ENCODE assay signal across 19 cellular contexts in genomic region chr22:30223303-30223702, GRCh38. TPM values are rescaled to one million over a fixed set of nuclear protein-coding genes. Genes with fewer than 3 reads are reported as not detected.
DNase-seq lines count a peak whose midpoint lies in the region; ATAC-seq and TF ChIP-seq lines count a peak whose summit lies in the region.
"Had no signal": no experiment of that assay in that cellular context is flagged by ENCODE, and none has a peak within 500 bp of the region (broad histone marks: within the 10 kb centered on the region; RNA-seq: fewer than 3 reads in every experiment).

No MANE protein-coding gene starts in this region.

- no peaks in the 10 kb centered on the region for H3K27me3 ChIP-seq in Panc1 (ENCODE audit: control insufficient read depth, insufficient read depth, low read length)

- CTCF ChIA-PET in activated naive CD4-positive, alpha-beta T cell treated with anti-CD3 and anti-CD28 coated beads, Interleukin-2, amount 10 ng/mL, durations not matched to agents 7 days and 5 days (lab: Charles Lee) = no interaction called here
- CTCF ChIA-PET in Panc1 (lab: Charles Lee) = no interaction called here

- POLR2A ChIA-PET in Panc1 (lab: Charles Lee) = no interaction called here

- H3K27ac ChIP-seq in Panc1 (ENCODE audit: low read length) = peak overlapping the region; percentile 89

- H3K9me3 Mint-ChIP-seq in activated naive CD4-positive, alpha-beta T cell treated with anti-CD3 and anti-CD28 coated beads, Interleukin-2, amount 10 ng/mL, durations not matched to agents 7 days and 5 days = no peaks in the 10 kb centered on the region
- peaks cover 0 to 5% of the 10 kb centered on the region in 2 donors for H3K9me3 Mint-ChIP-seq in activated naive CD4-positive, alpha-beta T cell treated with anti-CD3 and anti-CD28 coated beads, Interleukin-2, amount 50 U/mL, for 72 hours
- no peaks in the 10 kb centered on the region for H3K9me3 Mint-ChIP-seq in immature natural killer cell
- H3K9me3 Mint-ChIP-seq: CD8-positive, alpha-beta T cell; endodermal cell; memory B cell had no signal

- no peak for ATAC-seq in activated naive CD4-positive, alpha-beta T cell treated with anti-CD3 and anti-CD28 coated beads, Interleukin-2, amount 50 U/mL, for 72 hours
- ATAC-seq in Panc1 = peak; percentile 21; the same call in 1 of the 2 replicates
- no peak for ATAC-seq in HG02938 (IDR thresholded peaks at IDR 0.05; ENCODE audit: unreplicated experiment)
- ATAC-seq: CD8-positive, alpha-beta T cell had no signal

- no peak overlapping the region for H3K4me3 Mint-ChIP-seq in activated naive CD4-positive, alpha-beta T cell treated with anti-CD3 and anti-CD28 coated beads, Interleukin-2, amount 10 ng/mL, durations not matched to agents 7 days and 5 days
- peak overlapping the region; percentile 58 to 75 (median 65) for H3K4me3 Mint-ChIP-seq in immature natural killer cell
- H3K4me3 Mint-ChIP-seq: CD8-positive, alpha-beta T cell; endodermal cell; memory B cell had no signal

- H3K27ac Mint-ChIP-seq in activated naive CD4-positive, alpha-beta T cell treated with anti-CD3 and anti-CD28 coated beads, Interleukin-2, amount 10 ng/mL, durations not matched to agents 7 days and 5 days = peak overlapping the region; percentile 49
- peak overlapping the region in 1 of 2 donors; percentile 65 for H3K27ac Mint-ChIP-seq in activated naive CD4-positive, alpha-beta T cell treated with anti-CD3 and anti-CD28 coated beads, Interleukin-2, amount 50 U/mL, for 72 hours
- H3K27ac Mint-ChIP-seq in immature natural killer cell = peak overlapping the region; percentile 44 to 94 (median 88)
- H3K27ac Mint-ChIP-seq: endodermal cell, memory B cell had no signal

- BruUV-seq in Panc1 (replicated peaks; lab: Mats Ljungman, UMichigan) = no TSS peak

- peaks cover 37% of the 10 kb centered on the region for H3K4me1 ChIP-seq in Panc1 (ENCODE audit: control insufficient read depth, insufficient read depth, low read length)

- H3K36me3 Mint-ChIP-seq in activated naive CD4-positive, alpha-beta T cell treated with anti-CD3 and anti-CD28 coated beads, Interleukin-2, amount 10 ng/mL, durations not matched to agents 7 days and 5 days = peaks cover 3% of the 10 kb centered on the region
- H3K36me3 Mint-ChIP-seq in activated naive CD4-positive, alpha-beta T cell treated with anti-CD3 and anti-CD28 coated beads, Interleukin-2, amount 50 U/mL, for 72 hours = peaks cover 0 to 6% of the 10 kb centered on the region in 2 donors
- H3K36me3 Mint-ChIP-seq in immature natural killer cell = no peaks in the 10 kb centered on the region
- H3K36me3 Mint-ChIP-seq: CD8-positive, alpha-beta T cell; memory B cell had no signal

- no peaks in the 10 kb centered on the region for H3K9me3 ChIP-seq in Panc1 (ENCODE audit: control insufficient read depth, insufficient read depth, low read depth, low read length)

- H3K4me1 Mint-ChIP-seq in activated naive CD4-positive, alpha-beta T cell treated with anti-CD3 and anti-CD28 coated beads, Interleukin-2, amount 10 ng/mL, durations not matched to agents 7 days and 5 days = peaks cover 95% of the 10 kb centered on the region
- peaks cover 83 to 88% of the 10 kb centered on the region in 2 donors for H3K4me1 Mint-ChIP-seq in immature natural killer cell
- H3K4me1 Mint-ChIP-seq: endodermal cell had no signal

- DNase-seq in activated naive CD4-positive, alpha-beta T cell treated with anti-CD3 and anti-CD28 coated beads, Interleukin-2, amount 10 ng/mL, durations not matched to agents 7 days and 5 days = no peak
- no peak for DNase-seq in activated naive CD4-positive, alpha-beta T cell treated with anti-CD3 and anti-CD28 coated beads, Interleukin-2, amount 50 U/mL, for 72 hours (ENCODE audit: low spot score in 2 of 2)
- DNase-seq in Panc1 (ENCODE audit: low read depth, low spot score) (no peak), immature natural killer cell (peak; percentile 51 to 60 (median 56)), NCI-H774 (lab: John Stamatoyannopoulos, UW) (no peak), NCI-H524 (lab: John Stamatoyannopoulos, UW) (no peak)
- DNase-seq in central memory CD4-positive, alpha-beta T cell = no peak
- DNase-seq: activated naive CD4-positive, alpha-beta T cell treated with Interleukin-2 at 50 U/mL for 16 hours; CD8-positive, alpha-beta T cell; endodermal cell; KBM-7; NCI-H2081 treated with DMSO at 0.1 percent for 48 hours; NCI-H446 treated with DMSO at 0.1 percent for 48 hours; Right ventricle myocardium superior had no signal

- no peak for TF ChIP-seq CTCF in Panc1 (IDR thresholded peaks at IDR 0.05)

- no peak overlapping the region for H3K4me3 ChIP-seq in Panc1 (ENCODE audit: low read depth in 2 of 2, low read length in 2 of 2)

- peaks cover 6% of the 10 kb centered on the region for H3K27me3 Mint-ChIP-seq in activated naive CD4-positive, alpha-beta T cell treated with anti-CD3 and anti-CD28 coated beads, Interleukin-2, amount 10 ng/mL, durations not matched to agents 7 days and 5 days
- H3K27me3 Mint-ChIP-seq in immature natural killer cell (ENCODE audit: low read depth in 3 of 3) = peaks cover 3 to 14% (median 5%) of the 10 kb centered on the region in 3 donors

- no peaks in the 10 kb centered on the region for H3K36me3 ChIP-seq in Panc1 (ENCODE audit: control insufficient read depth, insufficient read depth, low read length)

- intact Hi-C loops in Panc1 (cut with micrococcal nuclease; ENCODE audit: unreplicated experiment) = no loop called here

- in situ Hi-C loops in Panc1 (cut with HindIII; ENCODE audit: low pct_unique_long_range_greater_than_20kb, low sequenced_read_pairs) = no loop called here

RNA-seq across cellular contexts. Expression of gene LIF, which starts 23.3 kb away (rescaled TPM):
- 100 to 1,000 TPM in 1 of 2 donors, 10 to 100 TPM in 1; 68.9 to 522 TPM for total RNA-seq in activated naive CD4-positive, alpha-beta T cell treated with anti-CD3 and anti-CD28 coated beads, Interleukin-2, amount 50 U/mL, for 72 hours
- total RNA-seq in Panc1 (2021; ENCODE audit: unreplicated experiment) = 34.4 TPM
- polyA plus RNA-seq in Panc1 (2012; ENCODE audit: insufficient read length) = 40.7 TPM
- 1 to 10 TPM in 1 of 3 donors, under 1 TPM in 1, not detected in 1; 0.29 to 1.0 TPM for polyA plus RNA-seq in immature natural killer cell
- total RNA-seq: temporal lobe had no signal

RNA-seq across cellular contexts. Expression of gene OSM, which starts 43.3 kb away (rescaled TPM):
- total RNA-seq in activated naive CD4-positive, alpha-beta T cell treated with anti-CD3 and anti-CD28 coated beads, Interleukin-2, amount 50 U/mL, for 72 hours = 10 to 100 TPM; 16.1 to 40.4 TPM
- total RNA-seq in Panc1 (2021; ENCODE audit: unreplicated experiment) = not detected
- polyA plus RNA-seq in Panc1 (2012; ENCODE audit: insufficient read length) = not detected
- polyA plus RNA-seq in immature natural killer cell = 10 to 100 TPM in 2 of 3 donors, 1 to 10 TPM in 1; 7.5 to 22.3 (median 16.6) TPM
- total RNA-seq: endodermal cell, glomerular endothelial cell had no signal
- polyA plus RNA-seq: neural cell had no signal

Comparison
In these comparisons a context has a peak if more than half of its experiments do, and no peak if none do; other contexts are left out.
1. DNase-seq: peak in immature natural killer cell (3 of 3); none in activated naive CD4-positive, alpha-beta T cell treated with anti-CD3 and anti-CD28 coated beads, Interleukin-2, amount 10 ng/mL, durations not matched to agents 7 days and 5 days (single experiment), activated naive CD4-positive, alpha-beta T cell treated with anti-CD3 and anti-CD28 coated beads, Interleukin-2, amount 50 U/mL, for 72 hours (0 of 2), Panc1 (single experiment), NCI-H774 (single experiment), NCI-H524 (0 of 2) and central memory CD4-positive, alpha-beta T cell (single experiment).
2. RNA of gene OSM, which starts 43.3 kb away (total RNA-seq): 16.1 to 40.4 TPM in activated naive CD4-positive, alpha-beta T cell treated with anti-CD3 and anti-CD28 coated beads, Interleukin-2, amount 50 U/mL, for 72 hours; not detected in Panc1 (single experiment); every median in the first group is over 10 times any median in the second.